ENCODE assay signal across 21 cellular contexts in genomic region chr13:38657191-38657590, GRCh38. TPM values are rescaled to one million over a fixed set of nuclear protein-coding genes. Genes with fewer than 3 reads are reported as not detected.
DNase-seq lines count a peak whose midpoint lies in the region; ATAC-seq, FAIRE-seq and TF ChIP-seq lines count a peak whose summit lies in the region.
"Had no signal": no experiment of that assay in that cellular context is flagged by ENCODE, and none has a peak within 500 bp of the region (broad histone marks: within the 10 kb centered on the region; RNA-seq: fewer than 3 reads in every experiment).

No MANE protein-coding gene starts in this region.

- TF ChIP-seq POLR2A in GM12892 (IDR thresholded peaks at IDR 0.05; ENCODE audit: low read depth, low read length): no peak

- H3K27me3 ChIP-seq in bronchial epithelial cell (ENCODE audit: control insufficient read depth, insufficient read depth, low read length): no peaks in the 10 kb centered on the region
- H3K27me3 ChIP-seq in left lung: no peaks in the 10 kb centered on the region
- no peaks in the 10 kb centered on the region for H3K27me3 ChIP-seq in H7 (ENCODE audit: control insufficient read depth, insufficient read depth, low read length)
- H3K27me3 ChIP-seq: upper lobe of left lung had no signal

- DNase-seq in COLO829 (ENCODE audit: low spot score) (peak; percentile 20), LHCN-M2 (ENCODE audit: low read depth) (peak; percentile 4), bronchial epithelial cell (ENCODE audit: low read depth) (peak; percentile 66), left lung (no peak), NCI-H2171 (lab: John Stamatoyannopoulos, UW) (no peak), H7 (no peak), GM12892 (ENCODE audit: insufficient read length) (no peak)
- DNase-seq in activated CD8-positive, alpha-beta memory T cell treated with anti-CD3 and anti-CD28 coated beads, Interleukin-2, amount 50 U/mL, for 4 hours: no peak
- DNase-seq: activated CD8-positive, alpha-beta memory T cell treated with anti-CD3 and anti-CD28 coated beads, Interleukin-2, amount 10 ng/mL, durations not matched to agents 7 days and 5 days; activated effector memory CD4-positive, alpha-beta T cell treated with Interleukin-2 at 50 U/mL for 16 hours; amniotic stem cell; CD8-positive, alpha-beta T cell; head of caudate nucleus; MV-4-11; NCI-H1930; NCI-H524; SJCRH30; stimulated activated naive CD4-positive, alpha-beta T cell treated with Interleukin-2 at 50 U/mL for 16 hours; upper lobe of left lung had no signal

- H3K4me3 ChIP-seq in bronchial epithelial cell (ENCODE audit: low read depth, low read length): no peak overlapping the region
- no peak overlapping the region for H3K4me3 ChIP-seq in left lung
- no peak overlapping the region for H3K4me3 ChIP-seq in H7 (ENCODE audit: insufficient read depth, low read depth, low read length)
- H3K4me3 ChIP-seq: SJCRH30, upper lobe of left lung had no signal

- no peaks in the 10 kb centered on the region for H3K9me3 ChIP-seq in left lung
- H3K9me3 ChIP-seq: SJCRH30, upper lobe of left lung had no signal

- no peaks in the 10 kb centered on the region for H3K36me3 ChIP-seq in bronchial epithelial cell (ENCODE audit: control insufficient read depth, insufficient read depth, low read length)
- H3K36me3 ChIP-seq in left lung: no peaks in the 10 kb centered on the region
- H3K36me3 ChIP-seq in H7 (replicated peaks; ENCODE audit: control insufficient read depth, insufficient read depth, low read length): no peaks in the 10 kb centered on the region
- H3K36me3 ChIP-seq: SJCRH30, upper lobe of left lung had no signal

- H3K27ac ChIP-seq in left lung: no peak overlapping the region
- H3K27ac ChIP-seq: SJCRH30, upper lobe of left lung had no signal

- intact Hi-C loops in left lung (cut with DNase I): no loop called here

- ATAC-seq in left lung: peak; percentile 59
- ATAC-seq: activated CD8-positive, alpha-beta memory T cell treated with anti-CD3 and anti-CD28 coated beads, Interleukin-2, amount 10 ng/mL, durations not matched to agents 7 days and 5 days; CD8-positive, alpha-beta T cell had no signal

- no peak for TF ChIP-seq CTCF in bronchial epithelial cell (IDR thresholded peaks at IDR 0.05; ENCODE audit: insufficient read depth, low read length, severe bottlenecking)
- no peak for TF ChIP-seq CTCF in left lung (IDR thresholded peaks at IDR 0.05)

- no peaks in the 10 kb centered on the region for H3K4me1 ChIP-seq in left lung
- H3K4me1 ChIP-seq: SJCRH30, upper lobe of left lung had no signal

- FAIRE-seq in bronchial epithelial cell (lab: Jason Lieb, UNC) (no peak), GM12892 (lab: Jason Lieb, UNC) (no peak)
- FAIRE-seq: colon had no signal

RNA-seq across cellular contexts. Expression of gene FREM2, which starts 29.7 kb away (rescaled TPM):
- total RNA-seq in LHCN-M2 (2014; rRNA removed): not detected in 2 replicates
- polyA plus RNA-seq in LHCN-M2 (2012): not detected
- total RNA-seq in bronchial epithelial cell: under 0.01 TPM in 1 of 2 replicates, not detected in the other
- 10 to 100 TPM; 12.4 to 15.0 TPM for total RNA-seq in left lung
- 6.0 and 10.8 TPM in 2 replicates for total RNA-seq in H7 (2014; rRNA removed; shearing (Covaris generic))
- polyA plus RNA-seq in GM12892 (2012; ENCODE audit: missing spikeins): not detected
- total RNA-seq: CD8-positive, alpha-beta T cell had no signal
- polyA plus RNA-seq: AG04450 had no signal

Comparison
In these comparisons a context has a peak if more than half of its experiments do, and no peak if none do; other contexts are left out.
1. DNase-seq: peak in COLO829 (single experiment), LHCN-M2 (single experiment) and bronchial epithelial cell (single experiment); none in left lung (0 of 2), NCI-H2171 (single experiment), activated CD8-positive, alpha-beta memory T cell treated with anti-CD3 and anti-CD28 coated beads, Interleukin-2, amount 50 U/mL, for 4 hours (single experiment), H7 (single experiment) and GM12892 (single experiment).